24 cellular contexts compared by ENCODE assay signal in genomic region chr7:55212838-55213237, GRCh38.
DNase-seq lines count a peak whose midpoint lies in the region; ATAC-seq and TF ChIP-seq lines count a peak whose summit lies in the region.
"Had no signal": no experiment of that assay in that cellular context is flagged by ENCODE, and none has a peak within 500 bp of the region (broad histone marks: within the 10 kb centered on the region; RNA-seq: fewer than 3 reads in every experiment).

No MANE protein-coding gene starts in this region.

- no peaks in the 10 kb centered on the region for H3K4me1 Mint-ChIP-seq in activated T-helper 1 cell treated with anti-CD3 and anti-CD28 coated beads, Interleukin-12 subunit alpha, Interleukin-12 subunit beta, Interleukin-2, Interleukin-4 antibody, amounts not matched to agents 30 ng/mL and 10 ng/mL and 1 ng/mL, durations not matched to agents 14 hours and 24 hours and 36 hours (ENCODE audit: low read depth)

- H2AFZ ChIP-seq in neuronal stem cell (ENCODE audit: low read length) = no peak overlapping the region
- no peak overlapping the region for H2AFZ ChIP-seq in Karpas-422 (ENCODE audit: low read length)
- H2AFZ ChIP-seq: parathyroid adenoma had no signal

- no CpG with 5 or more reads among the region's 10 CpGs for WGBS in neuronal stem cell (ENCODE audit: extremely low coverage in 2 of 2, insufficient read length in 2 of 2, insufficient replicate concordance in 1 of 2), 2 donors

- H2BK120ac ChIP-seq in neuronal stem cell (ENCODE audit: low read depth, low read length) = no peak overlapping the region

- H3K36me3 Mint-ChIP-seq in activated T-helper 1 cell treated with anti-CD3 and anti-CD28 coated beads, Interleukin-12 subunit alpha, Interleukin-12 subunit beta, Interleukin-2, Interleukin-4 antibody, amounts not matched to agents 30 ng/mL and 10 ng/mL and 1 ng/mL, durations not matched to agents 14 hours and 24 hours and 36 hours (ENCODE audit: low read depth) = no peaks in the 10 kb centered on the region
- H3K36me3 Mint-ChIP-seq: naive thymus-derived CD4-positive, alpha-beta T cell had no signal

- in situ Hi-C loops in Panc1 (cut with HindIII; ENCODE audit: low pct_unique_long_range_greater_than_20kb, low sequenced_read_pairs) = no loop called here

- no peak overlapping the region for H3K27ac Mint-ChIP-seq in activated T-helper 1 cell treated with anti-CD3 and anti-CD28 coated beads, Interleukin-12 subunit alpha, Interleukin-12 subunit beta, Interleukin-2, Interleukin-4 antibody, amounts not matched to agents 30 ng/mL and 10 ng/mL and 1 ng/mL, durations not matched to agents 14 hours and 24 hours and 36 hours
- H3K27ac Mint-ChIP-seq: activated naive CD4-positive, alpha-beta T cell treated with anti-CD3 and anti-CD28 coated beads for 36 hours; naive thymus-derived CD4-positive, alpha-beta T cell had no signal

- no peak overlapping the region for H3K9ac ChIP-seq in neuronal stem cell (ENCODE audit: low read depth, low read length, poor library complexity)
- no peak overlapping the region for H3K9ac ChIP-seq in Karpas-422 (ENCODE audit: low read length)
- H3K9ac ChIP-seq: parathyroid adenoma had no signal

- peak overlapping the region; percentile 33 for H2BK12ac ChIP-seq in neuronal stem cell (ENCODE audit: low read length)

- TF ChIP-seq POLR2A in erythroblast (IDR thresholded peaks at IDR 0.05; ENCODE audit: low read length) = no peak

- H3K27me3 ChIP-seq in Panc1 (ENCODE audit: control insufficient read depth, insufficient read depth, low read length) (no peaks in the 10 kb centered on the region), neuronal stem cell (ENCODE audit: control insufficient read depth in 3 of 3, insufficient read depth in 3 of 3, low read depth in 1 of 3, low read length in 3 of 3) (no peaks in the 10 kb centered on the region), Karpas-422 (ENCODE audit: low read length) (no peaks in the 10 kb centered on the region)
- H3K27me3 ChIP-seq: ascending aorta, gastrocnemius medialis had no signal

- POLR2A ChIA-PET in Panc1 (lab: Charles Lee) = no interaction called here

- intact Hi-C loops in Panc1 (cut with micrococcal nuclease; ENCODE audit: unreplicated experiment) = no loop called here
- intact Hi-C loops in activated T-helper 1 cell treated with anti-CD3 and anti-CD28 coated beads, Interleukin-12 subunit alpha, Interleukin-12 subunit beta, Interleukin-2, Interleukin-4 antibody, amounts not matched to agents 30 ng/mL and 10 ng/mL and 1 ng/mL, durations not matched to agents 14 hours and 24 hours and 36 hours (cut with micrococcal nuclease) = no loop called here

- H3K4ac ChIP-seq in neuronal stem cell (ENCODE audit: low read length) = no peak overlapping the region

- DNase-seq in DMS153 (lab: John Stamatoyannopoulos, UW) (peak; percentile 60), Panc1 (ENCODE audit: low read depth, low spot score) (no peak), fibroblast of gingiva (ENCODE audit: low read depth) (peak; percentile 26), neuronal stem cell (ENCODE audit: low spot score) (no peak), erythroblast (lab: John Stamatoyannopoulos, UW) (no peak), Karpas-422 (no peak)
- no peak for DNase-seq in activated T-helper 1 cell treated with anti-CD3 and anti-CD28 coated beads, Interleukin-12 subunit alpha, Interleukin-12 subunit beta, Interleukin-2, Interleukin-4 antibody, amounts not matched to agents 30 ng/mL and 10 ng/mL and 1 ng/mL, durations not matched to agents 14 hours and 24 hours and 36 hours (ENCODE audit: low spot score)
- DNase-seq: activated CD4-positive, alpha-beta T cell treated with anti-CD3 and anti-CD28 coated beads, Interleukin-2, amount 50 U/mL, for 1 hour; activated naive CD4-positive, alpha-beta T cell treated with anti-CD3 and anti-CD28 coated beads for 36 hours; AML-193; Calu3; gastrocnemius medialis; GF-D8; HCEC 1CT; NCI-H2029; NCI-H510A treated with DMSO at 0.1 percent for 48 hours; stimulated activated CD4-positive, alpha-beta T cell treated with anti-CD3 and anti-CD28 coated beads, Interleukin-4, amount 100 ng/mL, for 1 hour; T1000 had no signal

- H4K91ac ChIP-seq in neuronal stem cell (ENCODE audit: low read depth, low read length, poor library complexity) = no peak overlapping the region

- H3K79me2 ChIP-seq in Karpas-422 (ENCODE audit: low read length) = no peaks in the 10 kb centered on the region
- H3K79me2 ChIP-seq: parathyroid adenoma had no signal

- H3K36me3 ChIP-seq in Panc1 (ENCODE audit: control insufficient read depth, insufficient read depth, low read length) (0 out of 2 replicates have a peak, but pooled peaks cover 3% of the 10 kb centered on the region), neuronal stem cell (replicated peaks in 1 of 2; ENCODE audit: control insufficient read depth in 2 of 2, insufficient read depth in 2 of 2, low read length in 2 of 2) (no peaks in the 10 kb centered on the region), Karpas-422 (ENCODE audit: insufficient read depth, low read length) (no peaks in the 10 kb centered on the region)
- H3K36me3 ChIP-seq: gastrocnemius medialis had no signal

- peaks cover 8% of the 10 kb centered on the region for H3K4me1 ChIP-seq in Panc1 (ENCODE audit: control insufficient read depth, insufficient read depth, low read length)
- H3K4me1 ChIP-seq in neuronal stem cell (ENCODE audit: control insufficient read depth in 2 of 2, insufficient read depth in 1 of 2, low read depth in 1 of 2, low read length in 2 of 2) = peaks cover 0 to 12% of the 10 kb centered on the region in 2 donors
- H3K4me1 ChIP-seq in Karpas-422 (ENCODE audit: low read length) = no peaks in the 10 kb centered on the region
- H3K4me1 ChIP-seq: ascending aorta, gastrocnemius medialis, parathyroid adenoma had no signal

- no peak overlapping the region for H2BK15ac ChIP-seq in neuronal stem cell (ENCODE audit: low read length)

- peak overlapping the region; percentile 21 for H3K18ac ChIP-seq in neuronal stem cell (ENCODE audit: low read length)

- H3K4me3 ChIP-seq in Panc1 (ENCODE audit: low read depth in 2 of 2, low read length in 2 of 2) (no peak overlapping the region), neuronal stem cell (ENCODE audit: low read length in 2 of 2) (no peak overlapping the region), Karpas-422 (ENCODE audit: low read length) (no peak overlapping the region)
- H3K4me3 ChIP-seq: ascending aorta, gastrocnemius medialis, SK-N-MC had no signal

- ATAC-seq in Panc1 = peak; percentile 73
- no peak for ATAC-seq in GM19397 (IDR thresholded peaks at IDR 0.05; ENCODE audit: unreplicated experiment)
- ATAC-seq: gastrocnemius medialis; naive thymus-derived CD4-positive, alpha-beta T cell had no signal

- BruUV-seq in Panc1 (replicated peaks; lab: Mats Ljungman, UMichigan) = no TSS peak

- no peak overlapping the region for H3K14ac ChIP-seq in neuronal stem cell (ENCODE audit: low read length)

- H3K79me1 ChIP-seq in neuronal stem cell (ENCODE audit: low read depth, low read length) = no peaks in the 10 kb centered on the region

- TF ChIP-seq CTCF in Panc1 (IDR thresholded peaks at IDR 0.05) = no peak

- no peak overlapping the region for H4K8ac ChIP-seq in neuronal stem cell (ENCODE audit: low read depth, low read length)

- peak overlapping the region; percentile 18 for H3K23ac ChIP-seq in neuronal stem cell (ENCODE audit: low read depth, low read length, poor library complexity)

- H3K9me2 ChIP-seq in Karpas-422 (replicated peaks; ENCODE audit: insufficient read depth, low read length) = no peaks in the 10 kb centered on the region

- H3K4me2 ChIP-seq in neuronal stem cell (ENCODE audit: insufficient read depth, low read length, poor library complexity, severe bottlenecking) (no peak overlapping the region), Karpas-422 (ENCODE audit: low read depth, low read length, poor library complexity, severe bottlenecking) (no peak overlapping the region)

- H3K9me3 ChIP-seq in Panc1 (ENCODE audit: control insufficient read depth, insufficient read depth, low read depth, low read length) (no peaks in the 10 kb centered on the region), neuronal stem cell (replicated peaks in 1 of 2; ENCODE audit: control insufficient read depth in 2 of 2, insufficient read depth in 1 of 2, low read depth in 1 of 2, low read length in 2 of 2) (no peaks in the 10 kb centered on the region), Karpas-422 (ENCODE audit: low read length) (no peaks in the 10 kb centered on the region)
- H3K9me3 ChIP-seq: ascending aorta, gastrocnemius medialis had no signal

- H3K27me3 Mint-ChIP-seq in activated T-helper 1 cell treated with anti-CD3 and anti-CD28 coated beads, Interleukin-12 subunit alpha, Interleukin-12 subunit beta, Interleukin-2, Interleukin-4 antibody, amounts not matched to agents 30 ng/mL and 10 ng/mL and 1 ng/mL, durations not matched to agents 14 hours and 24 hours and 36 hours (ENCODE audit: insufficient read depth) = peaks cover 14% of the 10 kb centered on the region

- H2BK5ac ChIP-seq in neuronal stem cell (ENCODE audit: low read length) = no peak overlapping the region

- H4K20me1 ChIP-seq in Karpas-422 (ENCODE audit: insufficient read depth, low read depth, low read length) = no peaks in the 10 kb centered on the region

- H2AK5ac ChIP-seq in neuronal stem cell (ENCODE audit: low read depth, low read length) = peak overlapping the region; percentile 40

- H3K4me3 Mint-ChIP-seq in activated T-helper 1 cell treated with anti-CD3 and anti-CD28 coated beads, Interleukin-12 subunit alpha, Interleukin-12 subunit beta, Interleukin-2, Interleukin-4 antibody, amounts not matched to agents 30 ng/mL and 10 ng/mL and 1 ng/mL, durations not matched to agents 14 hours and 24 hours and 36 hours = no peak overlapping the region
- H3K4me3 Mint-ChIP-seq: activated naive CD4-positive, alpha-beta T cell treated with anti-CD3 and anti-CD28 coated beads for 36 hours; naive thymus-derived CD4-positive, alpha-beta T cell had no signal

- H3K9me3 Mint-ChIP-seq in activated T-helper 1 cell treated with anti-CD3 and anti-CD28 coated beads, Interleukin-12 subunit alpha, Interleukin-12 subunit beta, Interleukin-2, Interleukin-4 antibody, amounts not matched to agents 30 ng/mL and 10 ng/mL and 1 ng/mL, durations not matched to agents 14 hours and 24 hours and 36 hours = no peaks in the 10 kb centered on the region
- H3K9me3 Mint-ChIP-seq: activated naive CD4-positive, alpha-beta T cell treated with anti-CD3 and anti-CD28 coated beads for 36 hours; naive thymus-derived CD4-positive, alpha-beta T cell had no signal

- no peak overlapping the region for H3K27ac ChIP-seq in Panc1 (ENCODE audit: low read length)
- H3K27ac ChIP-seq in neuronal stem cell (replicated peaks; ENCODE audit: low read length) = no peak overlapping the region
- no peak overlapping the region for H3K27ac ChIP-seq in Karpas-422 (ENCODE audit: low read length)
- H3K27ac ChIP-seq: ascending aorta, gastrocnemius medialis, HL-60, parathyroid adenoma, SK-N-MC had no signal

- CTCF ChIA-PET in Panc1 (lab: Charles Lee) = interaction anchor here (1.1 kb wide), 1 partner anchor 42 kb away, joined by 3 read pairs; no protein-coding TSS in a partner anchor

Comparison
In these comparisons a context has a peak if more than half of its experiments do, and no peak if none do; other contexts are left out.
1. DNase-seq: peak in DMS153 (single experiment) and fibroblast of gingiva (single experiment); none in Panc1 (single experiment), neuronal stem cell (single experiment), activated T-helper 1 cell treated with anti-CD3 and anti-CD28 coated beads, Interleukin-12 subunit alpha, Interleukin-12 subunit beta, Interleukin-2, Interleukin-4 antibody, amounts not matched to agents 30 ng/mL and 10 ng/mL and 1 ng/mL, durations not matched to agents 14 hours and 24 hours and 36 hours (single experiment), erythroblast (0 of 2) and Karpas-422 (single experiment).